In genomic region chr2:106342801-106343200, GRCh38 we compare ENCODE assay signal across 18 cellular contexts.
DNase-seq lines count a peak whose midpoint lies in the region; ATAC-seq and TF ChIP-seq lines count a peak whose summit lies in the region.
"Had no signal": no experiment of that assay in that cellular context is flagged by ENCODE, and none has a peak within 500 bp of the region (broad histone marks: within the 10 kb centered on the region; RNA-seq: fewer than 3 reads in every experiment).

No MANE protein-coding gene starts in this region.

- no peak for TF ChIP-seq EP300 in transverse colon (IDR thresholded peaks at IDR 0.05; ENCODE audit: low read depth)

- ATAC-seq in left colon (peak; percentile 91), HG02970 (IDR thresholded peaks at IDR 0.05; ENCODE audit: low FRiP score, unreplicated experiment) (no peak), HG03439 (IDR thresholded peaks at IDR 0.05; ENCODE audit: unreplicated experiment) (no peak), HG02840 (IDR thresholded peaks at IDR 0.05; ENCODE audit: low FRiP score, unreplicated experiment) (no peak)
- ATAC-seq: HCT116, Panc1 had no signal

- H3K27ac ChIP-seq in HEK293 (ENCODE audit: extremely low read depth, low read depth, low read length) (no peak overlapping the region), Peyer's patch (peak overlapping the region in 2 of 4 donors; percentile 27 to 74), transverse colon (no peak overlapping the region)

- intact Hi-C loops in left colon (cut with DNase I, micrococcal nuclease), result no loop called here
- intact Hi-C loops in transverse colon (cut with DNase I; ENCODE audit: low total_unique reads), result no loop called here

- H3K4me3 ChIP-seq in HEK293 (ENCODE audit: low read depth, low read length) (no peak overlapping the region), Peyer's patch (peak overlapping the region in 2 of 4 donors; percentile 46 to 49), transverse colon (peak overlapping the region in 1 of 4 donors; percentile 10)

- in situ Hi-C loops in transverse colon (cut with MboI; ENCODE audit: low pct_ligation_motif_present in 1 of 4, low pct_unique_long_range_greater_than_20kb in 1 of 4, low sequenced_read_pairs in 3 of 4), result no loop called here

- DNase-seq in Peyer's patch, result peak in 2 of 3 donors; percentile 78 to 84
- peak; percentile 40 to 61 for DNase-seq in left colon
- peak; percentile 66 for DNase-seq in transverse colon
- DNase-seq: Calu3, KBM-7, MV-4-11, NCI-H2029, NCI-H524 treated with DMSO at 0.1 percent for 48 hours, NCI-H82, SIG-M5, SK-N-SH, SW 1271 had no signal

- H3K36me3 ChIP-seq in HEK293 (ENCODE audit: control insufficient read depth in 2 of 2, insufficient read depth in 1 of 2, low read length in 2 of 2) (no peaks in the 10 kb centered on the region), Peyer's patch (no peaks in the 10 kb centered on the region), transverse colon (no peaks in the 10 kb centered on the region)

- no peak for TF ChIP-seq CTCF in HEK293 (tag by site-specific recombination; IDR thresholded peaks at IDR 0.05)
- TF ChIP-seq CTCF in Peyer's patch (IDR thresholded peaks at IDR 0.05), result peak in 2 of 6 experiments; percentile 5 to 23
- no peak for TF ChIP-seq CTCF in transverse colon (IDR thresholded peaks at IDR 0.05)

- TF ChIP-seq POLR2A in Peyer's patch (IDR thresholded peaks at IDR 0.05), result peak in 1 of 2 donors; percentile 76
- no peak for TF ChIP-seq POLR2A in transverse colon (IDR thresholded peaks at IDR 0.05)

- CTCF ChIA-PET in HEK293 (lab: Yijun Ruan, JAX), result no interaction called here

- POLR2A ChIA-PET in HEK293 (lab: Yijun Ruan, JAX), result no interaction called here

- 58% methylated on average over 23 of the region's 27 CpGs; no CpG with 5 or more reads in 1 of the 2 donors for WGBS in transverse colon (ENCODE audit: low coverage in 1 of 2), 2 donors

- H3K27me3 ChIP-seq in Peyer's patch, result no peaks in the 10 kb centered on the region
- peaks cover 19% of the 10 kb centered on the region for H3K27me3 ChIP-seq in transverse colon

- H3K4me1 ChIP-seq in HEK293 (ENCODE audit: control insufficient read depth, insufficient read depth, low read length) (no peaks in the 10 kb centered on the region), Peyer's patch (peaks cover 0 to 3% (median 0%) of the 10 kb centered on the region in 4 donors), transverse colon (peaks cover 0 to 11% (median 4%) of the 10 kb centered on the region in 4 donors)

- no peaks in the 10 kb centered on the region for H3K9me3 ChIP-seq in HEK293 (ENCODE audit: control insufficient read depth, insufficient read depth, low read depth, low read length)
- no peaks in the 10 kb centered on the region for H3K9me3 ChIP-seq in Peyer's patch
- no peaks in the 10 kb centered on the region for H3K9me3 ChIP-seq in transverse colon
- H3K9me3 ChIP-seq: SK-N-SH had no signal

TF ChIP-seq in HEK293, 187 proteins besides CTCF, POLR2A, EP300 and RAD21:
- no peak for TF ChIP-seq ZNF112 (tag by site-specific recombination; IDR thresholded peaks at IDR 0.05)
- TF ChIP-seq ZFP3 (tag by site-specific recombination; IDR thresholded peaks at IDR 0.05; ENCODE audit: low read depth), result no peak
- 0 out of 2 replicates have a peak, but pooled peaks have one; percentile 10 for TF ChIP-seq ZBTB8A (tag by site-specific recombination; IDR thresholded peaks at IDR 0.05)
